In the genomic region with DNA sequence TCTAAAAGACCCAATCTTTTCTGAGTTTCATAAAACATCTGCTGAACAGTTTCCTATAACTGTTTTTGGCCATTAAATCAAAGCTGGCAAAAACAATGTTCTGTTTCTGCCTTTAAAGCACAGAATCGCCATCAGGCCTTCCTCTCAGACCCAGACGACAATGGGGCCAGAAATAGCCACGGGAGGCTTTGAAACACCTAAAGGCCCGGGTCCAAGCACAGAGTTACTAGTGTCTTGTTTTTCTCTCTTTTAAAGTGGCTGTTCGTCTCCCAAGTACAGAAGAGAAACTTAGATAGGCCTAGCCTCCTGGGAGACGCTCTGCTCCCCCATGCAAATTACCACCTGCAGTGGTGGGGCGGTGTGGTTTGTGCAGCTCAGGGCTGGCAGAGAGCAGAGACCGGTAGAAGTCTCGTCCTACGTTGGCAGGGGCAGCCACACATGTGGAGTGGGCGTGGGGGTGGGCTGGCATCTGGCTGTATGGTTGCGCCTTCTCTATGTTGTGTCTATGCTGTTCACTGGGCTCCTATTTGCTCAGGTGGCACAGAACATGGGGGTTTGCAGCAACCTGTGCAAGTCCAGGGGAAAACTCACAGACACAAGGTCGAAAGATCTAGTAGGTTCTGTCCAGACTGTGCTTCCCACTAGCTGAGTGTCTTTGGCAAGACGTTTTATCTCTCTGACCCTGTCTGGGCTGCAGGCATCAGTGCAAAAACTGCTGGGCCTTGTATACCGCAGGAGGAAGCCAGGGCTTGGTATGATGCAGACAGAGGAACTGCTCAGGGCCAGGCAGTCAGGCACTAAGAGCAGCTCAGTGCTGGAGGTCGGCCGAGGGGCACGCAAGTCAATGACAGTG, we compare ENCODE assay signal across 8 cellular contexts.
DNase-seq lines count a peak whose midpoint lies in the region; ATAC-seq lines count a peak whose summit lies in the region.

No MANE protein-coding gene starts in this region.

- peaks cover 31% of the 10 kb centered on the region for H3K4me1 Mint-ChIP-seq in T-helper 1 cell treated with Interleukin-12 subunit alpha and Interleukin-12 subunit beta and Interleukin-4 antibody, amounts not matched to agents 30 μg/mL and 1 μg/mL, for 36 hours (ENCODE audit: low read depth)

- peak overlapping the region; percentile 49 for H3K4me3 Mint-ChIP-seq in T-helper 1 cell treated with Interleukin-12 subunit alpha and Interleukin-12 subunit beta and Interleukin-4 antibody, amounts not matched to agents 30 μg/mL and 1 μg/mL, for 36 hours

- peak; percentile 35 for DNase-seq in effector CD8-positive, alpha-beta T cell (lab: John Stamatoyannopoulos, UW)
- peak; percentile 62 for DNase-seq in stimulated activated CD8-positive, alpha-beta memory T cell treated with anti-CD3 and anti-CD28 coated beads, Interleukin-4, amount 100 ng/mL, for 48 hours
- no peak for DNase-seq in hepatic stellate cell (ENCODE audit: low spot score)
- no peak for DNase-seq in HuH-7 (ENCODE audit: low spot score)
- DNase-seq in NCI-H524 (lab: John Stamatoyannopoulos, UW), result no peak

- peaks cover 2% of the 10 kb centered on the region for H3K36me3 Mint-ChIP-seq in T-helper 1 cell treated with Interleukin-12 subunit alpha and Interleukin-12 subunit beta and Interleukin-4 antibody, amounts not matched to agents 30 μg/mL and 1 μg/mL, for 36 hours (ENCODE audit: low read depth)

- no peaks in the 10 kb centered on the region for H3K9me3 Mint-ChIP-seq in T-helper 1 cell treated with Interleukin-12 subunit alpha and Interleukin-12 subunit beta and Interleukin-4 antibody, amounts not matched to agents 30 μg/mL and 1 μg/mL, for 36 hours

- no peaks in the 10 kb centered on the region for H3K27me3 Mint-ChIP-seq in T-helper 1 cell treated with Interleukin-12 subunit alpha and Interleukin-12 subunit beta and Interleukin-4 antibody, amounts not matched to agents 30 μg/mL and 1 μg/mL, for 36 hours (ENCODE audit: low read depth)

- peak overlapping the region; percentile 77 for H3K27ac Mint-ChIP-seq in T-helper 1 cell treated with Interleukin-12 subunit alpha and Interleukin-12 subunit beta and Interleukin-4 antibody, amounts not matched to agents 30 μg/mL and 1 μg/mL, for 36 hours

- peak; percentile 92 for ATAC-seq in GM18861 (IDR thresholded peaks at IDR 0.05; ENCODE audit: unreplicated experiment)
- peak; percentile 98 for ATAC-seq in HG02798 (IDR thresholded peaks at IDR 0.05; ENCODE audit: poor library complexity, unreplicated experiment)

Comparison
In these comparisons a context has a peak if more than half of its experiments do, and no peak if none do; other contexts are left out.
1. DNase-seq: peak in effector CD8-positive, alpha-beta T cell (single experiment) and stimulated activated CD8-positive, alpha-beta memory T cell treated with anti-CD3 and anti-CD28 coated beads, Interleukin-4, amount 100 ng/mL, for 48 hours (single experiment); none in hepatic stellate cell (single experiment), HuH-7 (single experiment) and NCI-H524 (0 of 2).